Comparison of ENCODE assay signal across 1 cellular context in the genomic region with DNA sequence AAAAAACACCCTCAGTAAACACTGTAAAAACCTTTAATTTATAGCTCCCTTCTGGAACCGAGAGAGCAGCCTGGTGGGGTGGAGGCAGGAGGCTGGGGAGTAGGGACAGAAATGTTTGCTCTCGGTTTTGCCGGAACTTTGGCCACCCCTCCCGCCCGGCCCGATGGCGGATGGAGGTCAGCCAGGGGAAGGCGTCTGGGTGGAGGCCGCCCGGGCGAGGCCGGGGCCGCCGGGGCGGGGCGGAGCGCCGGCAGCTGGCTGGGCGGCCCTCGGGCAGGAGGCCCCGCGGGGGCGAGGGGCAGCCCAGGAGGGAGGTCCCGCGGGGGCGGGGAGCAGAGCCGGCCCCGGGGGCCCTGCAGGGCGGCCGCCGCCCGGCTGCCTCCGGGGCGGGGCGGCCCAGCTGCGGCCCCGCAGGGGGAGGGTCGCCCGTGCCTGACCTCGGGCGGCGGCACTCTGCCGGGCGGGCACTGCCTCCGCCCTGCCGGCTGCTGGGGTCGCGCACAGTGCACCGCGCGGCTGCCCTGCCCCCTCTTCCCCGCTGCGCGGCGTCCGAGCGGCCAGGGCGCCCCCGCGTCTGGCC.
TF ChIP-seq lines count a peak whose summit lies in the region.

No MANE protein-coding gene starts in this region.

TF ChIP-seq in HepG2, 621 proteins besides CTCF, POLR2A, EP300 and RAD21 (continued from another document and continues in another):
- TF ChIP-seq ZEB1 (IDR thresholded peaks at IDR 0.05; ENCODE audit: insufficient replicate concordance, low read depth) (peak; percentile 50), RBAK (CRISPR knock-in tag; IDR thresholded peaks at IDR 0.05) (no peak), ZIK1 (CRISPR knock-in tag; IDR thresholded peaks at IDR 0.05; ENCODE audit: borderline replicate concordance, low read depth) (no peak), ZNF484 (CRISPR knock-in tag; IDR thresholded peaks at IDR 0.05; ENCODE audit: borderline replicate concordance, low read depth) (no peak), KLF6 (CRISPR knock-in tag; IDR thresholded peaks at IDR 0.05) (no peak), ZNF598 (CRISPR knock-in tag; IDR thresholded peaks at IDR 0.05; ENCODE audit: borderline replicate concordance) (no peak), ZNF567 (CRISPR knock-in tag; IDR thresholded peaks at IDR 0.05; ENCODE audit: borderline replicate concordance) (no peak), HMG20A (CRISPR knock-in tag; IDR thresholded peaks at IDR 0.05; ENCODE audit: borderline replicate concordance) (no peak), ZFYVE20 (CRISPR knock-in tag; IDR thresholded peaks at IDR 0.05; ENCODE audit: borderline replicate concordance, low read depth) (no peak), HIVEP1 (CRISPR knock-in tag; IDR thresholded peaks at IDR 0.05) (peak; percentile 38; the same call in 1 of the 2 replicates), CCAR2 (optimal IDR thresholded peaks at IDR 0.05; ENCODE audit: low read depth, low read length) (no peak), IKZF4 (CRISPR knock-in tag; IDR thresholded peaks at IDR 0.05; ENCODE audit: borderline replicate concordance, low read depth, not compliant biosample characterization) (no peak), FOXK1 (CRISPR knock-in tag; IDR thresholded peaks at IDR 0.05; ENCODE audit: borderline replicate concordance, low read depth) (no peak), RXRA (CRISPR knock-in tag; IDR thresholded peaks at IDR 0.05) (peak; percentile 76; the same call in 1 of the 2 replicates), ZFAT (CRISPR knock-in tag; conservative IDR thresholded peaks at IDR 0.05) (no peak), PHF5A (CRISPR knock-in tag; IDR thresholded peaks at IDR 0.05; ENCODE audit: low read depth, unreplicated experiment) (no peak), HOXD1 (CRISPR knock-in tag; IDR thresholded peaks at IDR 0.05) (no peak), CBX2 (IDR thresholded peaks at IDR 0.05; ENCODE audit: low read depth, low read length) (no peak), CBX2 (CRISPR knock-in tag; IDR thresholded peaks at IDR 0.05; ENCODE audit: low read depth) (no peak), SMARCE1 (IDR thresholded peaks at IDR 0.05; ENCODE audit: borderline replicate concordance) (no peak), MAFK (conservative IDR thresholded peaks at IDR 0.05 in 1 of 2, IDR thresholded peaks at IDR 0.05 in 1 of 2; ENCODE audit: low read length in 2 of 2) (no peak), ZNF737 (CRISPR knock-in tag; IDR thresholded peaks at IDR 0.05; ENCODE audit: borderline replicate concordance) (no peak), ZNF235 (CRISPR knock-in tag; IDR thresholded peaks at IDR 0.05; ENCODE audit: borderline replicate concordance) (no peak), ZBTB21 (CRISPR knock-in tag; IDR thresholded peaks at IDR 0.05) (no peak), ZSCAN20 (CRISPR knock-in tag; IDR thresholded peaks at IDR 0.05; ENCODE audit: borderline replicate concordance) (no peak), ZNF558 (CRISPR knock-in tag; IDR thresholded peaks at IDR 0.05; ENCODE audit: borderline replicate concordance) (no peak), ASH2L (IDR thresholded peaks at IDR 0.05; ENCODE audit: insufficient read length, low read depth, low read length) (peak; percentile 23), ZNF879 (CRISPR knock-in tag; IDR thresholded peaks at IDR 0.05) (no peak), ZNF431 (CRISPR knock-in tag; IDR thresholded peaks at IDR 0.05; ENCODE audit: borderline replicate concordance, low read depth) (0 out of 2 replicates have a peak, but pooled peaks have one; percentile 30), ISX (CRISPR knock-in tag; conservative IDR thresholded peaks at IDR 0.05) (no peak), BRD4 (CRISPR knock-in tag; IDR thresholded peaks at IDR 0.05) (no peak), SKI (IDR thresholded peaks at IDR 0.05; ENCODE audit: partially characterized antibody) (peak; percentile 97), TCF12 (IDR thresholded peaks at IDR 0.05) (no peak), TCF12 (CRISPR knock-in tag; IDR thresholded peaks at IDR 0.05) (no peak), ZNF124 (CRISPR knock-in tag; IDR thresholded peaks at IDR 0.05) (no peak)
- TF ChIP-seq, protein P1, sequence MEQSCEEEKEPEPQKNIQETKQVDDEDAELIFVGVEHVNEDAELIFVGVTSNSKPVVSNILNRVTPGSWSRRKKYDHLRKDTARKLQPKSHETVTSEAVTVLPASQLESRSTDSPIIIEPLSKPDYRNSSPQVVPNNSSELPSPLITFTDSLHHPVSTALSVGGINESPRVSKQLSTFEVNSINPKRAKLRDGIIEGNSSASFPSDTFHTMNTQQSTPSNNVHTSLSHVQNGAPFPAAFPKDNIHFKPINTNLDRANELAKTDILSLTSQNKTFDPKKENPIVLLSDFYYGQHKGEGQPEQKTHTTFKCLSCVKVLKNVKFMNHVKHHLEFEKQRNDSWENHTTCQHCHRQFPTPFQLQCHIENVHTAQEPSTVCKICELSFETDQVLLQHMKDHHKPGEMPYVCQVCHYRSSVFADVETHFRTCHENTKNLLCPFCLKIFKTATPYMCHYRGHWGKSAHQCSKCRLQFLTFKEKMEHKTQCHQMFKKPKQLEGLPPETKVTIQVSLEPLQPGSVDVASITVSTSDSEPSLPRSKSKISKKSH (CRISPR knock-in tag; IDR thresholded peaks at IDR 0.05; ENCODE audit: borderline replicate concordance), result no peak
- TF ChIP-seq, protein P2, sequence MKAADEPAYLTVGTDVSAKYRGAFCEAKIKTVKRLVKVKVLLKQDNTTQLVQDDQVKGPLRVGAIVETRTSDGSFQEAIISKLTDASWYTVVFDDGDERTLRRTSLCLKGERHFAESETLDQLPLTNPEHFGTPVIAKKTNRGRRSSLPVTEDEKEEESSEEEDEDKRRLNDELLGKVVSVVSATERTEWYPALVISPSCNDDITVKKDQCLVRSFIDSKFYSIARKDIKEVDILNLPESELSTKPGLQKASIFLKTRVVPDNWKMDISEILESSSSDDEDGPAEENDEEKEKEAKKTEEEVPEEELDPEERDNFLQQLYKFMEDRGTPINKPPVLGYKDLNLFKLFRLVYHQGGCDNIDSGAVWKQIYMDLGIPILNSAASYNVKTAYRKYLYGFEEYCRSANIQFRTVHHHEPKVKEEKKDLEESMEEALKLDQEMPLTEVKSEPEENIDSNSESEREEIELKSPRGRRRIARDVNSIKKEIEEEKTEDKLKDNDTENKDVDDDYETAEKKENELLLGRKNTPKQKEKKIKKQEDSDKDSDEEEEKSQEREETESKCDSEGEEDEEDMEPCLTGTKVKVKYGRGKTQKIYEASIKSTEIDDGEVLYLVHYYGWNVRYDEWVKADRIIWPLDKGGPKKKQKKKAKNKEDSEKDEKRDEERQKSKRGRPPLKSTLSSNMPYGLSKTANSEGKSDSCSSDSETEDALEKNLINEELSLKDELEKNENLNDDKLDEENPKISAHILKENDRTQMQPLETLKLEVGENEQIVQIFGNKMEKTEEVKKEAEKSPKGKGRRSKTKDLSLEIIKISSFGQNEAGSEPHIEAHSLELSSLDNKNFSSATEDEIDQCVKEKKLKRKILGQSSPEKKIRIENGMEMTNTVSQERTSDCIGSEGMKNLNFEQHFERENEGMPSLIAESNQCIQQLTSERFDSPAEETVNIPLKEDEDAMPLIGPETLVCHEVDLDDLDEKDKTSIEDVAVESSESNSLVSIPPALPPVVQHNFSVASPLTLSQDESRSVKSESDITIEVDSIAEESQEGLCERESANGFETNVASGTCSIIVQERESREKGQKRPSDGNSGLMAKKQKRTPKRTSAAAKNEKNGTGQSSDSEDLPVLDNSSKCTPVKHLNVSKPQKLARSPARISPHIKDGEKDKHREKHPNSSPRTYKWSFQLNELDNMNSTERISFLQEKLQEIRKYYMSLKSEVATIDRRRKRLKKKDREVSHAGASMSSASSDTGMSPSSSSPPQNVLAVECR (CRISPR knock-in tag; IDR thresholded peaks at IDR 0.05; ENCODE audit: borderline replicate concordance), result no peak
- TF ChIP-seq, protein P3, sequence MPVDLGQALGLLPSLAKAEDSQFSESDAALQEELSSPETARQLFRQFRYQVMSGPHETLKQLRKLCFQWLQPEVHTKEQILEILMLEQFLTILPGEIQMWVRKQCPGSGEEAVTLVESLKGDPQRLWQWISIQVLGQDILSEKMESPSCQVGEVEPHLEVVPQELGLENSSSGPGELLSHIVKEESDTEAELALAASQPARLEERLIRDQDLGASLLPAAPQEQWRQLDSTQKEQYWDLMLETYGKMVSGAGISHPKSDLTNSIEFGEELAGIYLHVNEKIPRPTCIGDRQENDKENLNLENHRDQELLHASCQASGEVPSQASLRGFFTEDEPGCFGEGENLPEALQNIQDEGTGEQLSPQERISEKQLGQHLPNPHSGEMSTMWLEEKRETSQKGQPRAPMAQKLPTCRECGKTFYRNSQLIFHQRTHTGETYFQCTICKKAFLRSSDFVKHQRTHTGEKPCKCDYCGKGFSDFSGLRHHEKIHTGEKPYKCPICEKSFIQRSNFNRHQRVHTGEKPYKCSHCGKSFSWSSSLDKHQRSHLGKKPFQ (CRISPR knock-in tag; IDR thresholded peaks at IDR 0.05; ENCODE audit: insufficient replicate concordance), result no peak
- TF ChIP-seq, protein P4, sequence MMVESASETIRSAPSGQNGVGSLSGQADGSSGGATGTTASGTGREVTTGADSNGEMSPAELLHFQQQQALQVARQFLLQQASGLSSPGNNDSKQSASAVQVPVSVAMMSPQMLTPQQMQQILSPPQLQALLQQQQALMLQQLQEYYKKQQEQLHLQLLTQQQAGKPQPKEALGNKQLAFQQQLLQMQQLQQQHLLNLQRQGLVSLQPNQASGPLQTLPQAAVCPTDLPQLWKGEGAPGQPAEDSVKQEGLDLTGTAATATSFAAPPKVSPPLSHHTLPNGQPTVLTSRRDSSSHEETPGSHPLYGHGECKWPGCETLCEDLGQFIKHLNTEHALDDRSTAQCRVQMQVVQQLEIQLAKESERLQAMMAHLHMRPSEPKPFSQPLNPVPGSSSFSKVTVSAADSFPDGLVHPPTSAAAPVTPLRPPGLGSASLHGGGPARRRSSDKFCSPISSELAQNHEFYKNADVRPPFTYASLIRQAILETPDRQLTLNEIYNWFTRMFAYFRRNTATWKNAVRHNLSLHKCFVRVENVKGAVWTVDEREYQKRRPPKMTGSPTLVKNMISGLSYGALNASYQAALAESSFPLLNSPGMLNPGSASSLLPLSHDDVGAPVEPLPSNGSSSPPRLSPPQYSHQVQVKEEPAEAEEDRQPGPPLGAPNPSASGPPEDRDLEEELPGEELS (CRISPR knock-in tag; IDR thresholded peaks at IDR 0.05), result no peak; the same call in 1 of the 2 replicates
- TF ChIP-seq, protein P5, sequence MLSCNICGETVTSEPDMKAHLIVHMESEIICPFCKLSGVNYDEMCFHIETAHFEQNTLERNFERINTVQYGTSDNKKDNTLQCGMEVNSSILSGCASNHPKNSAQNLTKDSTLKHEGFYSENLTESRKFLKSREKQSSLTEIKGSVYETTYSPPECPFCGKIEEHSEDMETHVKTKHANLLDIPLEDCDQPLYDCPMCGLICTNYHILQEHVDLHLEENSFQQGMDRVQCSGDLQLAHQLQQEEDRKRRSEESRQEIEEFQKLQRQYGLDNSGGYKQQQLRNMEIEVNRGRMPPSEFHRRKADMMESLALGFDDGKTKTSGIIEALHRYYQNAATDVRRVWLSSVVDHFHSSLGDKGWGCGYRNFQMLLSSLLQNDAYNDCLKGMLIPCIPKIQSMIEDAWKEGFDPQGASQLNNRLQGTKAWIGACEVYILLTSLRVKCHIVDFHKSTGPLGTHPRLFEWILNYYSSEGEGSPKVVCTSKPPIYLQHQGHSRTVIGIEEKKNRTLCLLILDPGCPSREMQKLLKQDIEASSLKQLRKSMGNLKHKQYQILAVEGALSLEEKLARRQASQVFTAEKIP (CRISPR knock-in tag; IDR thresholded peaks at IDR 0.05; ENCODE audit: borderline replicate concordance), result no peak
- TF ChIP-seq, protein P6, sequence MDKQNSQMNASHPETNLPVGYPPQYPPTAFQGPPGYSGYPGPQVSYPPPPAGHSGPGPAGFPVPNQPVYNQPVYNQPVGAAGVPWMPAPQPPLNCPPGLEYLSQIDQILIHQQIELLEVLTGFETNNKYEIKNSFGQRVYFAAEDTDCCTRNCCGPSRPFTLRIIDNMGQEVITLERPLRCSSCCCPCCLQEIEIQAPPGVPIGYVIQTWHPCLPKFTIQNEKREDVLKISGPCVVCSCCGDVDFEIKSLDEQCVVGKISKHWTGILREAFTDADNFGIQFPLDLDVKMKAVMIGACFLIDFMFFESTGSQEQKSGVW (CRISPR knock-in tag; IDR thresholded peaks at IDR 0.05; ENCODE audit: borderline replicate concordance), result no peak
